8 cellular contexts compared by ENCODE assay signal in the genomic region with DNA sequence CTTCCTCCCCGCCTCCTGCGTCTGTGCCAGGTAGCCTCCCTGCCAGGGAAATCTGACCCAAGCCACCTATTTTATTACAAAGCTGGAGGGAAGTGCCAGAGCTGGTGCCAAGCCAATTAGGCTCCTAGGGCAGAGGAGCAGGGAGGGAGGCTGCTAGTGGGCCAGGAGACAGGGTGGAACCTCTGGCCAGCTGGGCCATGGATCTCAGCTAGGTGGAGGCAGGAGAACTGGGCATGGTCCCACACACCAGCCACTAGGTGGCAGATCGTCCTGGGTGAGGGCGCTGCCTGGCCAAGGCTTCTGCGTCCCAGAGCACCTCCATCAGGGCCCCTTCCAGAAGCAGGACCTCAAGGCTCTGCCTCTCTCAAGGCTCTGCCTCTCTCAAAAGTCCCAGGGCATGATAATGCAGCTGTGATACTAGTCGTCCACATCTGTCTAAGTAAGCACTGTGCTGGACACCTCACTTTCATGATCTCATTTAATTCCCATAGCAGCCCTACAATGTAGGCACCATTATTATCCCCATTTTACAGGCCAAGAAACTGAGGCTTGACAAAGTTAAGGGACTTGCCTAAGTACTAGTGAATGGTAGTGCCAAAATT. TPM values are rescaled to one million over a fixed set of nuclear protein-coding genes. Genes with fewer than 3 reads are reported as not detected.
DNase-seq lines count a peak whose midpoint lies in the region; ATAC-seq, FAIRE-seq and TF ChIP-seq lines count a peak whose summit lies in the region.

No MANE protein-coding gene starts in this region.

- DNase-seq in A172 (ENCODE audit: low spot score) (peak; percentile 64), GM12892 (ENCODE audit: insufficient read length) (peak; percentile 80), NOMO-1 treated with DMSO at 0.1 percent for 48 hours (lab: John Stamatoyannopoulos, UW; ENCODE audit: unreplicated experiment) (peak; percentile 54), activated T-cell treated with anti-CD3 and anti-CD28 coated beads for 24 hours (ENCODE audit: low read depth) (peak; percentile 51), fibroblast of gingiva (ENCODE audit: low read depth) (peak; percentile 62), stromal cell of bone marrow (ENCODE audit: low read depth) (peak; percentile 51)

- FAIRE-seq in GM12892 (lab: Jason Lieb, UNC), result peak; percentile 96

- H3K27ac Mint-ChIP-seq in nephron, result peak overlapping the region in 1 of 3 experiments; percentile 20

- H3K4me3 Mint-ChIP-seq in nephron, result no peak overlapping the region

- no peaks in the 10 kb centered on the region for H3K36me3 Mint-ChIP-seq in nephron (ENCODE audit: low read depth)

- no peak for TF ChIP-seq POLR2A in GM12892 (IDR thresholded peaks at IDR 0.05; ENCODE audit: low read depth, low read length)

- no peaks in the 10 kb centered on the region for H3K27me3 Mint-ChIP-seq in nephron (ENCODE audit: low read depth)

- ATAC-seq in HG03175 (IDR thresholded peaks at IDR 0.05; ENCODE audit: unreplicated experiment), result peak; percentile 62

- no peaks in the 10 kb centered on the region for H3K9me3 Mint-ChIP-seq in nephron

- peaks cover 14% of the 10 kb centered on the region for H3K4me1 Mint-ChIP-seq in nephron

- TF ChIP-seq CTCF in nephron (IDR thresholded peaks at IDR 0.05; ENCODE audit: unreplicated experiment in 3 of 3), result peak; percentile 56 to 67 (median 66)

RNA-seq across cellular contexts. Expression of a gene that starts 4.5 kb away (rescaled TPM):
- 27.0 and 33.6 TPM in 2 replicates for total RNA-seq in A172 (2014; rRNA removed; shearing (Covaris generic))
- polyA plus RNA-seq in GM12892 (2012; ENCODE audit: missing spikeins), result 20.8 TPM

RNA-seq across cellular contexts. Expression of a gene that starts 26.3 kb away (rescaled TPM):
- total RNA-seq in A172 (2014; rRNA removed; shearing (Covaris generic)), result 2.5 and 3.4 TPM in 2 replicates
- polyA plus RNA-seq in GM12892 (2012; ENCODE audit: missing spikeins), result 46.9 TPM

Comparison
In these comparisons a context has a peak if more than half of its experiments do, and no peak if none do; other contexts are left out.
1. Peak in every context shown above with its lines: DNase-seq and ATAC-seq.